ENCODE assay signal across 1 cellular context in the genomic region with DNA sequence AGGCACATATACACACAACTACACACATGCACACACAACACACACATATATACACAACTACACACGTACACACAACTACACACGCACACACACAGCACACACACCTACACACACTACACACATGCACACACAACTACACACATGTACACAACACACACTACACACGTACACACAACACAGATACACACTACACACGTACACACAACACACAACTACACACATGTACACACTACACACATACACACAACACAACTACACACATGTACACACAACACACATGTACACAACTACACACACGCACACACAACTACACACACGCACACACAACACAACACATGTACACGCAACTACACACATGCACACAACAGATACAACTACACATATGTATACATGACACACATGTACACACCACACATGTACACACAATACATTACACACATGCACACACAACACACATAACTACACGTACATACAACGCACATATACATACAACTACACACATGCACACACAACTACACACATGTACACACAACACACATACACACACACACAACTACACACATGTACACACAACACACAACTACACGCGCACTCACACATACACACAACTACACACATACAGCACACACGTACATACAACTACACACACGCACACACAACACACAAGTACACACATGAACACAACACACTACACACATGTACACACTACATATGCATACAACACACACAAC.
TF ChIP-seq lines count a peak whose summit lies in the region.

No MANE protein-coding gene starts in this region.

TF ChIP-seq in HEK293, 187 proteins besides CTCF, POLR2A, EP300 and RAD21 (continued from another document):
- TF ChIP-seq, protein P1, sequence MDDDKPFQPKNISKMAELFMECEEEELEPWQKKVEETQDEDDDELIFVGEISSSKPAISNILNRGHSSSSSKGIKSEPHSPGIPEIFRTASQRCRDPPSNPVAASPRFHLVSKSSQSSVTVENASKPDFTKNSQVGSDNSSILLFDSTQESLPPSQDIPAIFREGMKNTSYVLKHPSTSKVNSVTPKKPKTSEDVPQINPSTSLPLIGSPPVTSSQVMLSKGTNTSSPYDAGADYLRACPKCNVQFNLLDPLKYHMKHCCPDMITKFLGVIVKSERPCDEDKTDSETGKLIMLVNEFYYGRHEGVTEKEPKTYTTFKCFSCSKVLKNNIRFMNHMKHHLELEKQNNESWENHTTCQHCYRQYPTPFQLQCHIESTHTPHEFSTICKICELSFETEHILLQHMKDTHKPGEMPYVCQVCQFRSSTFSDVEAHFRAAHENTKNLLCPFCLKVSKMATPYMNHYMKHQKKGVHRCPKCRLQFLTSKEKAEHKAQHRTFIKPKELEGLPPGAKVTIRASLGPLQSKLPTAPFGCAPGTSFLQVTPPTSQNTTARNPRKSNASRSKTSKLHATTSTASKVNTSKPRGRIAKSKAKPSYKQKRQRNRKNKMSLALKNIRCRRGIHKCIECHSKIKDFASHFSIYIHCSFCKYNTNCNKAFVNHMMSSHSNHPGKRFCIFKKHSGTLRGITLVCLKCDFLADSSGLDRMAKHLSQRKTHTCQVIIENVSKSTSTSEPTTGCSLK (tag by site-specific recombination; IDR thresholded peaks at IDR 0.05) = 0 out of 2 replicates have a peak, but pooled peaks have one; percentile 65
- TF ChIP-seq, protein P2, sequence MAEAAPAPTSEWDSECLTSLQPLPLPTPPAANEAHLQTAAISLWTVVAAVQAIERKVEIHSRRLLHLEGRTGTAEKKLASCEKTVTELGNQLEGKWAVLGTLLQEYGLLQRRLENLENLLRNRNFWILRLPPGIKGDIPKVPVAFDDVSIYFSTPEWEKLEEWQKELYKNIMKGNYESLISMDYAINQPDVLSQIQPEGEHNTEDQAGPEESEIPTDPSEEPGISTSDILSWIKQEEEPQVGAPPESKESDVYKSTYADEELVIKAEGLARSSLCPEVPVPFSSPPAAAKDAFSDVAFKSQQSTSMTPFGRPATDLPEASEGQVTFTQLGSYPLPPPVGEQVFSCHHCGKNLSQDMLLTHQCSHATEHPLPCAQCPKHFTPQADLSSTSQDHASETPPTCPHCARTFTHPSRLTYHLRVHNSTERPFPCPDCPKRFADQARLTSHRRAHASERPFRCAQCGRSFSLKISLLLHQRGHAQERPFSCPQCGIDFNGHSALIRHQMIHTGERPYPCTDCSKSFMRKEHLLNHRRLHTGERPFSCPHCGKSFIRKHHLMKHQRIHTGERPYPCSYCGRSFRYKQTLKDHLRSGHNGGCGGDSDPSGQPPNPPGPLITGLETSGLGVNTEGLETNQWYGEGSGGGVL (tag by site-specific recombination; IDR thresholded peaks at IDR 0.05) = peak; percentile 12; the same call in 1 of the 2 replicates
- TF ChIP-seq, protein P3, sequence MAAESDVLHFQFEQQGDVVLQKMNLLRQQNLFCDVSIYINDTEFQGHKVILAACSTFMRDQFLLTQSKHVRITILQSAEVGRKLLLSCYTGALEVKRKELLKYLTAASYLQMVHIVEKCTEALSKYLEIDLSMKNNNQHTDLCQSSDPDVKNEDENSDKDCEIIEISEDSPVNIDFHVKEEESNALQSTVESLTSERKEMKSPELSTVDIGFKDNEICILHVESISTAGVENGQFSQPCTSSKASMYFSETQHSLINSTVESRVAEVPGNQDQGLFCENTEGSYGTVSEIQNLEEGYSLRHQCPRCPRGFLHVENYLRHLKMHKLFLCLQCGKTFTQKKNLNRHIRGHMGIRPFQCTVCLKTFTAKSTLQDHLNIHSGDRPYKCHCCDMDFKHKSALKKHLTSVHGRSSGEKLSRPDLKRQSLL (tag by site-specific recombination; IDR thresholded peaks at IDR 0.05) = no peak
- TF ChIP-seq, protein P4, sequence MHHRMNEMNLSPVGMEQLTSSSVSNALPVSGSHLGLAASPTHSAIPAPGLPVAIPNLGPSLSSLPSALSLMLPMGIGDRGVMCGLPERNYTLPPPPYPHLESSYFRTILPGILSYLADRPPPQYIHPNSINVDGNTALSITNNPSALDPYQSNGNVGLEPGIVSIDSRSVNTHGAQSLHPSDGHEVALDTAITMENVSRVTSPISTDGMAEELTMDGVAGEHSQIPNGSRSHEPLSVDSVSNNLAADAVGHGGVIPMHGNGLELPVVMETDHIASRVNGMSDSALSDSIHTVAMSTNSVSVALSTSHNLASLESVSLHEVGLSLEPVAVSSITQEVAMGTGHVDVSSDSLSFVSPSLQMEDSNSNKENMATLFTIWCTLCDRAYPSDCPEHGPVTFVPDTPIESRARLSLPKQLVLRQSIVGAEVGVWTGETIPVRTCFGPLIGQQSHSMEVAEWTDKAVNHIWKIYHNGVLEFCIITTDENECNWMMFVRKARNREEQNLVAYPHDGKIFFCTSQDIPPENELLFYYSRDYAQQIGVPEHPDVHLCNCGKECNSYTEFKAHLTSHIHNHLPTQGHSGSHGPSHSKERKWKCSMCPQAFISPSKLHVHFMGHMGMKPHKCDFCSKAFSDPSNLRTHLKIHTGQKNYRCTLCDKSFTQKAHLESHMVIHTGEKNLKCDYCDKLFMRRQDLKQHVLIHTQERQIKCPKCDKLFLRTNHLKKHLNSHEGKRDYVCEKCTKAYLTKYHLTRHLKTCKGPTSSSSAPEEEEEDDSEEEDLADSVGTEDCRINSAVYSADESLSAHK (tag by site-specific recombination; IDR thresholded peaks at IDR 0.05) = no peak
- peak; percentile 75 for TF ChIP-seq ZNF776 (tag by site-specific recombination; IDR thresholded peaks at IDR 0.05; ENCODE audit: borderline replicate concordance)
- TF ChIP-seq ZFP41 (tag by site-specific recombination; IDR thresholded peaks at IDR 0.05; ENCODE audit: borderline replicate concordance) = no peak
- TF ChIP-seq ZNF274 (IDR thresholded peaks at IDR 0.05; ENCODE audit: low read length) = no peak
- 0 out of 2 replicates have a peak, but pooled peaks have one; percentile 29 for TF ChIP-seq ZNF274 (tag by site-specific recombination; IDR thresholded peaks at IDR 0.05; ENCODE audit: borderline replicate concordance)
- TF ChIP-seq ZNF2 (tag by site-specific recombination; IDR thresholded peaks at IDR 0.05) = peak; percentile 36; the same call in 1 of the 2 replicates
- no peak for TF ChIP-seq KLF7 (tag by site-specific recombination; IDR thresholded peaks at IDR 0.05; ENCODE audit: borderline replicate concordance)
- TF ChIP-seq, protein P5, sequence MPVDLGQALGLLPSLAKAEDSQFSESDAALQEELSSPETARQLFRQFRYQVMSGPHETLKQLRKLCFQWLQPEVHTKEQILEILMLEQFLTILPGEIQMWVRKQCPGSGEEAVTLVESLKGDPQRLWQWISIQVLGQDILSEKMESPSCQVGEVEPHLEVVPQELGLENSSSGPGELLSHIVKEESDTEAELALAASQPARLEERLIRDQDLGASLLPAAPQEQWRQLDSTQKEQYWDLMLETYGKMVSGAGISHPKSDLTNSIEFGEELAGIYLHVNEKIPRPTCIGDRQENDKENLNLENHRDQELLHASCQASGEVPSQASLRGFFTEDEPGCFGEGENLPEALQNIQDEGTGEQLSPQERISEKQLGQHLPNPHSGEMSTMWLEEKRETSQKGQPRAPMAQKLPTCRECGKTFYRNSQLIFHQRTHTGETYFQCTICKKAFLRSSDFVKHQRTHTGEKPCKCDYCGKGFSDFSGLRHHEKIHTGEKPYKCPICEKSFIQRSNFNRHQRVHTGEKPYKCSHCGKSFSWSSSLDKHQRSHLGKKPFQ (tag by site-specific recombination; IDR thresholded peaks at IDR 0.05) = peak; percentile 57
- TF ChIP-seq ZNF473 (tag by site-specific recombination; IDR thresholded peaks at IDR 0.05) = 0 out of 2 replicates have a peak, but pooled peaks have one; percentile 10
- TF ChIP-seq, protein P6, sequence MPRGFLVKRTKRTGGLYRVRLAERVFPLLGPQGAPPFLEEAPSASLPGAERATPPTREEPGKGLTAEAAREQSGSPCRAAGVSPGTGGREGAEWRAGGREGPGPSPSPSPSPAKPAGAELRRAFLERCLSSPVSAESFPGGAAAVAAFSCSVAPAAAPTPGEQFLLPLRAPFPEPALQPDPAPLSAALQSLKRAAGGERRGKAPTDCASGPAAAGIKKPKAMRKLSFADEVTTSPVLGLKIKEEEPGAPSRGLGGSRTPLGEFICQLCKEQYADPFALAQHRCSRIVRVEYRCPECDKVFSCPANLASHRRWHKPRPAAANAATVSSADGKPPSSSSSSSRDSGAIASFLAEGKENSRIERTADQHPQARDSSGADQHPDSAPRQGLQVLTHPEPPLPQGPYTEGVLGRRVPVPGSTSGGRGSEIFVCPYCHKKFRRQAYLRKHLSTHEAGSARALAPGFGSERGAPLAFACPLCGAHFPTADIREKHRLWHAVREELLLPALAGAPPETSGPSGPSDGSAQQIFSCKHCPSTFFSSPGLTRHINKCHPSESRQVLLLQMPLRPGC (tag by site-specific recombination; IDR thresholded peaks at IDR 0.05) = peak; percentile 43; the same call in 1 of the 2 replicates
- 0 out of 2 replicates have a peak, but pooled peaks have one; percentile 44 for TF ChIP-seq ZNF621 (tag by site-specific recombination; IDR thresholded peaks at IDR 0.05)
- TF ChIP-seq ZNF521 (tag by site-specific recombination; IDR thresholded peaks at IDR 0.05) = peak; percentile 40; the same call in 1 of the 2 replicates
- TF ChIP-seq, protein P7, sequence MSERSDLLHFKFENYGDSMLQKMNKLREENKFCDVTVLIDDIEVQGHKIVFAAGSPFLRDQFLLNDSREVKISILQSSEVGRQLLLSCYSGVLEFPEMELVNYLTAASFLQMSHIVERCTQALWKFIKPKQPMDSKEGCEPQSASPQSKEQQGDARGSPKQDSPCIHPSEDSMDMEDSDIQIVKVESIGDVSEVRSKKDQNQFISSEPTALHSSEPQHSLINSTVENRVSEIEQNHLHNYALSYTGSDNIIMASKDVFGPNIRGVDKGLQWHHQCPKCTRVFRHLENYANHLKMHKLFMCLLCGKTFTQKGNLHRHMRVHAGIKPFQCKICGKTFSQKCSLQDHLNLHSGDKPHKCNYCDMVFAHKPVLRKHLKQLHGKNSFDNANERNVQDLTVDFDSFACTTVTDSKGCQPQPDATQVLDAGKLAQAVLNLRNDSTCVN (tag by site-specific recombination; optimal IDR thresholded peaks at IDR 0.05) = peak; percentile 12
- peak; percentile 45; the same call in 1 of the 2 replicates for TF ChIP-seq ZNF571 (tag by site-specific recombination; IDR thresholded peaks at IDR 0.05)
- TF ChIP-seq ZBTB21 (tag by site-specific recombination; IDR thresholded peaks at IDR 0.05) = no peak
- TF ChIP-seq KLF16 (tag by site-specific recombination; IDR thresholded peaks at IDR 0.05) = no peak
- TF ChIP-seq ZNF311 (tag by site-specific recombination; IDR thresholded peaks at IDR 0.05; ENCODE audit: borderline replicate concordance) = peak; percentile 40; the same call in 1 of the 2 replicates
- no peak; the same call in 1 of the 2 replicates for TF ChIP-seq ZBTB48 (tag by site-specific recombination; IDR thresholded peaks at IDR 0.05)
- TF ChIP-seq ZNF155 (tag by site-specific recombination; IDR thresholded peaks at IDR 0.05) = 0 out of 2 replicates have a peak, but pooled peaks have one; percentile 22
- TF ChIP-seq ZNF239 (tag by site-specific recombination; IDR thresholded peaks at IDR 0.05) = no peak; the same call in 1 of the 2 replicates
- peak; percentile 57 for TF ChIP-seq ZNF707 (tag by site-specific recombination; IDR thresholded peaks at IDR 0.05)
- peak; percentile 9; the same call in 1 of the 2 replicates for TF ChIP-seq ZNF23 (tag by site-specific recombination; IDR thresholded peaks at IDR 0.05; ENCODE audit: borderline replicate concordance)
- TF ChIP-seq ZBTB7A (tag by site-specific recombination; IDR thresholded peaks at IDR 0.05; ENCODE audit: low read depth) = peak; percentile 25; the same call in 1 of the 2 replicates
- no peak for TF ChIP-seq ZNF76 (tag by site-specific recombination; IDR thresholded peaks at IDR 0.05; ENCODE audit: borderline replicate concordance, low read depth)
- TF ChIP-seq ZNF785 (tag by site-specific recombination; IDR thresholded peaks at IDR 0.05) = peak; percentile 84
- peak; percentile 82; the same call in 1 of the 2 replicates for TF ChIP-seq ZNF114 (tag by site-specific recombination; IDR thresholded peaks at IDR 0.05)
- TF ChIP-seq, protein P8, sequence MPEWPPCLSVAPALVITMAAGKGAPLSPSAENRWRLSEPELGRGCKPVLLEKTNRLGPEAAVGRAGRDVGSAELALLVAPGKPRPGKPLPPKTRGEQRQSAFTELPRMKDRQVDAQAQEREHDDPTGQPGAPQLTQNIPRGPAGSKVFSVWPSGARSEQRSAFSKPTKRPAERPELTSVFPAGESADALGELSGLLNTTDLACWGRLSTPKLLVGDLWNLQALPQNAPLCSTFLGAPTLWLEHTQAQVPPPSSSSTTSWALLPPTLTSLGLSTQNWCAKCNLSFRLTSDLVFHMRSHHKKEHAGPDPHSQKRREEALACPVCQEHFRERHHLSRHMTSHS (tag by site-specific recombination; IDR thresholded peaks at IDR 0.05) = 0 out of 2 replicates have a peak, but pooled peaks have one; percentile 6
